In the genomic region with DNA sequence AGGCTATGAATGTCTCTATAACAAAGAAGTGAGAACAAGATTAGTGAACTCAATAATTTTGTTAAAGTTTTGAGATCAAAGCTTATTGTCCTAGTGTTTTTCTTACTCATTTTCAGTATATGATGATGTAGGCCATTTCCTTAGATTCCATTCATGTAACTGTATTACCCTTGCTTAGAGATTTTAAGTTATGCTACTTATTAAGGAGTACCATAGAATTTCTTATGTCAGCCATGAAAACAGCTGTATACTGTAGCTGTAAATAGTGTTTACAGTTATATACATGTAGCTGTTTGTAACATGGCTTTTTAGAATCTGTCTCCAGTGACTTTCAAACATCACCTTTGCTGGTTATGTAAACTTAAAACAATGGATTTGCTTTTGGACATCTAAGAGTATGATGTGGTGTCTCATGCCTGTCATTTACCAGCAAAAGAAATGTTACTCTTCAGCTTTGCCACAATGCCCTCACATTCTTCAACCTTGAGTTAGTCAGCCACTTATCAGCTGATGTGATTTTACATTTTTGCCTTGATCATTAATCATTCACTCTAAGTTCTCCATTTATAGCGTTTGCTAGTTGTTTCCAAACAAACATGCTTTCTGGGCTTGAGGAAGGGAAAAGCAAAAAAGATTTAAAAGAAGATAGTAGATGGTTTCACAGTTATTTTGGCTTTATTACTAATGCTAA, we compare ENCODE assay signal across 13 cellular contexts. TPM values are rescaled to one million over a fixed set of nuclear protein-coding genes. Genes with fewer than 3 reads are reported as not detected.
A peak's percentile ranks its signal among the peaks of the same experiment; 100 is the strongest.
DNase-seq lines count a peak whose midpoint lies in the region; ATAC-seq and TF ChIP-seq lines count a peak whose summit lies in the region.
"Had no signal": no experiment of that assay in that cellular context is flagged by ENCODE, and none has a peak within 500 bp of the region (broad histone marks: within the 10 kb centered on the region; RNA-seq: fewer than 3 reads in every experiment).

No MANE protein-coding gene starts in this region.

- no peak overlapping the region for H3K4me3 Mint-ChIP-seq in CD4-positive, alpha-beta T cell
- H3K4me3 Mint-ChIP-seq in endodermal cell: no peak overlapping the region
- H3K4me3 Mint-ChIP-seq: activated naive CD8-positive, alpha-beta T cell treated with anti-CD3 and anti-CD28 coated beads, Interleukin-2, amount 10 ng/mL, durations not matched to agents 7 days and 5 days had no signal

- TF ChIP-seq CTCF in CD4-positive, alpha-beta T cell (IDR thresholded peaks at IDR 0.05): no peak
- no peak for TF ChIP-seq CTCF in endodermal cell (conservative IDR thresholded peaks at IDR 0.05)

- H3K36me3 ChIP-seq in endodermal cell (ENCODE audit: control insufficient read depth, insufficient read depth, low read length) (no peaks in the 10 kb centered on the region), mesendoderm (ENCODE audit: control insufficient read depth, insufficient read depth, low read length) (no peaks in the 10 kb centered on the region)
- H3K36me3 ChIP-seq: lower lobe of right lung, sigmoid colon, SJCRH30 had no signal

- no peak overlapping the region for H2BK15ac ChIP-seq in mesendoderm (replicated peaks; ENCODE audit: low read depth)

- peaks cover 46% of the 10 kb centered on the region for H3K36me3 Mint-ChIP-seq in CD4-positive, alpha-beta T cell (ENCODE audit: low read depth)
- H3K36me3 Mint-ChIP-seq in endodermal cell (ENCODE audit: low read depth): peaks cover 6% of the 10 kb centered on the region

- H3K4me2 ChIP-seq in mesendoderm (ENCODE audit: low read length): no peak overlapping the region

- H3K4me1 ChIP-seq in endodermal cell (ENCODE audit: control insufficient read depth, insufficient read depth, low read length): peaks cover 10% of the 10 kb centered on the region
- H3K4me1 ChIP-seq in mesendoderm (ENCODE audit: control insufficient read depth, low read depth, low read length): no peaks in the 10 kb centered on the region
- H3K4me1 ChIP-seq: SJCRH30 had no signal

- H3K4me3 ChIP-seq in endodermal cell (ENCODE audit: low read length): peak overlapping the region; percentile 31
- no peak overlapping the region for H3K4me3 ChIP-seq in mesendoderm (ENCODE audit: low read length)
- H3K4me3 ChIP-seq: lower lobe of right lung, sigmoid colon, SJCRH30 had no signal

- no peak overlapping the region for H2BK120ac ChIP-seq in mesendoderm (ENCODE audit: low read depth, low read length)

- intact Hi-C loops in CD4-positive, alpha-beta T cell (cut with DNase I, micrococcal nuclease): no loop called here

- no peaks in the 10 kb centered on the region for H3K79me1 ChIP-seq in mesendoderm (ENCODE audit: low read length)

- no peaks in the 10 kb centered on the region for H3K79me2 ChIP-seq in mesendoderm (ENCODE audit: control insufficient read depth, insufficient read depth, low read length)

- H3K56ac ChIP-seq in mesendoderm (ENCODE audit: low read length): no peak overlapping the region

- peak overlapping the region; percentile 8 for H3K27ac Mint-ChIP-seq in CD4-positive, alpha-beta T cell
- no peak overlapping the region for H3K27ac Mint-ChIP-seq in endodermal cell
- H3K27ac Mint-ChIP-seq: activated naive CD8-positive, alpha-beta T cell treated with anti-CD3 and anti-CD28 coated beads, Interleukin-2, amount 10 ng/mL, durations not matched to agents 7 days and 5 days had no signal

- H2AK5ac ChIP-seq in mesendoderm (ENCODE audit: low read length): no peak overlapping the region

- H3K27me3 Mint-ChIP-seq in CD4-positive, alpha-beta T cell: no peaks in the 10 kb centered on the region
- no peaks in the 10 kb centered on the region for H3K27me3 Mint-ChIP-seq in endodermal cell (ENCODE audit: insufficient read depth)
- H3K27me3 Mint-ChIP-seq: activated naive CD8-positive, alpha-beta T cell treated with anti-CD3 and anti-CD28 coated beads, Interleukin-2, amount 10 ng/mL, durations not matched to agents 7 days and 5 days had no signal

- no peak overlapping the region for H4K5ac ChIP-seq in mesendoderm (ENCODE audit: low read length)

- no peak for ATAC-seq in CD4-positive, alpha-beta T cell (ENCODE audit: poor library complexity)
- ATAC-seq in GM19395 (IDR thresholded peaks at IDR 0.05; ENCODE audit: unreplicated experiment): no peak

- no peak overlapping the region for H3K9ac ChIP-seq in endodermal cell (ENCODE audit: extremely low read depth, low read length, poor library complexity, severe bottlenecking)
- no peak overlapping the region for H3K9ac ChIP-seq in mesendoderm (ENCODE audit: low read length)

- no peaks in the 10 kb centered on the region for H3K27me3 ChIP-seq in CD4-positive, alpha-beta T cell (ENCODE audit: control insufficient read depth, insufficient read depth, low read length)
- no peaks in the 10 kb centered on the region for H3K27me3 ChIP-seq in endodermal cell (ENCODE audit: control insufficient read depth, insufficient read depth, low read length, poor library complexity, severe bottlenecking)
- H3K27me3 ChIP-seq in mesendoderm (ENCODE audit: insufficient read depth, low read length, poor library complexity): no peaks in the 10 kb centered on the region
- H3K27me3 ChIP-seq: sigmoid colon, SJCRH30 had no signal

- WGBS in endodermal cell (ENCODE audit: insufficient coverage in 1 of 2, insufficient read length in 1 of 2), 2 experiments: 78% methylated on average over 1 of the region's 1 CpG; no CpG with 5 or more reads in 1 of the 2 experiments
- WGBS in mesendoderm (ENCODE audit: extremely low coverage, insufficient coverage, low lambda C conversion rate): no CpG with 5 or more reads among the region's 1 CpG

- POLR2A ChIA-PET in CD4-positive, alpha-beta T cell (lab: Charles Lee): no interaction called here

- CTCF ChIA-PET in CD4-positive, alpha-beta T cell (lab: Charles Lee): interaction anchor here (1.0 kb wide), 1 partner anchor 14 kb away, joined by 3 read pairs; no protein-coding TSS in a partner anchor

- H3K27ac ChIP-seq in CD4-positive, alpha-beta T cell (ENCODE audit: low read depth, low read length): no peak overlapping the region
- H3K27ac ChIP-seq in endodermal cell (ENCODE audit: low read depth, low read length) (no peak overlapping the region), mesendoderm (ENCODE audit: low read depth, low read length) (no peak overlapping the region)
- H3K27ac ChIP-seq: lower lobe of right lung, sigmoid colon, SJCRH30 had no signal

- H2BK5ac ChIP-seq in mesendoderm (ENCODE audit: low read length): no peak overlapping the region

- no peak overlapping the region for H3K18ac ChIP-seq in mesendoderm (ENCODE audit: low read length)

- DNase-seq in CD4-positive, alpha-beta T cell: no peak
- DNase-seq in HT-29 (ENCODE audit: low spot score) (peak; percentile 65), endodermal cell (no peak), mesendoderm (peak; percentile 22), NK-92 (lab: John Stamatoyannopoulos, UW; ENCODE audit: unreplicated experiment) (no peak), cortex of kidney (lab: John Stamatoyannopoulos, UW) (no peak), H4 (ENCODE audit: low spot score) (no peak)
- DNase-seq: activated CD4-positive, alpha-beta T cell treated with anti-CD3 and anti-CD28 coated beads, Interleukin-2, amount 50 U/mL, for 48 hours; activated naive CD8-positive, alpha-beta T cell treated with anti-CD3 and anti-CD28 coated beads, Interleukin-2, amount 10 ng/mL, durations not matched to agents 7 days and 5 days; lower lobe of right lung; sigmoid colon; SJCRH30 had no signal

- no peaks in the 10 kb centered on the region for H3K9me3 ChIP-seq in CD4-positive, alpha-beta T cell (ENCODE audit: control insufficient read depth, low read length)
- no peaks in the 10 kb centered on the region for H3K9me3 ChIP-seq in endodermal cell (ENCODE audit: control insufficient read depth, low read length)
- H3K9me3 ChIP-seq: lower lobe of right lung, SJCRH30 had no signal

- H3K9me3 Mint-ChIP-seq in CD4-positive, alpha-beta T cell: peaks cover 3% of the 10 kb centered on the region
- H3K9me3 Mint-ChIP-seq in endodermal cell: peaks cover 11% of the 10 kb centered on the region

- no peak overlapping the region for H3K23ac ChIP-seq in mesendoderm (ENCODE audit: low read length)

- H3K4ac ChIP-seq in mesendoderm (ENCODE audit: low read depth, low read length): no peak overlapping the region

- no peak overlapping the region for H4K8ac ChIP-seq in mesendoderm (ENCODE audit: low read depth, low read length)

- peaks cover 57% of the 10 kb centered on the region for H3K4me1 Mint-ChIP-seq in CD4-positive, alpha-beta T cell (ENCODE audit: low read depth)
- peaks cover 15% of the 10 kb centered on the region for H3K4me1 Mint-ChIP-seq in endodermal cell

RNA-seq across cellular contexts. Expression of a gene that starts 55.5 kb away (rescaled TPM):
- 10 to 100 TPM; 23.7 to 24.6 TPM for total RNA-seq in CD4-positive, alpha-beta T cell
- total RNA-seq in HT-29 (2014; rRNA removed; shearing (Covaris generic)): 3.0 and 15.8 TPM in 2 replicates
- total RNA-seq in endodermal cell: 1 to 10 TPM; 2.2 to 3.6 TPM
- polyA plus RNA-seq in endodermal cell (2013, experiment 1 of 2): 1.4 TPM
- 1.2 TPM for polyA plus RNA-seq in endodermal cell (2013, experiment 2 of 2)
- polyA plus RNA-seq in mesendoderm (2013, experiment 1 of 2): 2.0 TPM
- 2.3 TPM for polyA plus RNA-seq in mesendoderm (2013, experiment 2 of 2)
- total RNA-seq in H4 (2014; rRNA removed; shearing (Covaris generic)): 10.8 and 21.9 TPM in 2 replicates

Comparison
In these comparisons a context has a peak if more than half of its experiments do, and no peak if none do; other contexts are left out.
1. DNase-seq: peak in HT-29 (single experiment) and mesendoderm (single experiment); none in CD4-positive, alpha-beta T cell (0 of 10), endodermal cell (single experiment), NK-92 (single experiment), cortex of kidney (single experiment) and H4 (single experiment).